ENCODE assay signal across 8 cellular contexts in the genomic region with DNA sequence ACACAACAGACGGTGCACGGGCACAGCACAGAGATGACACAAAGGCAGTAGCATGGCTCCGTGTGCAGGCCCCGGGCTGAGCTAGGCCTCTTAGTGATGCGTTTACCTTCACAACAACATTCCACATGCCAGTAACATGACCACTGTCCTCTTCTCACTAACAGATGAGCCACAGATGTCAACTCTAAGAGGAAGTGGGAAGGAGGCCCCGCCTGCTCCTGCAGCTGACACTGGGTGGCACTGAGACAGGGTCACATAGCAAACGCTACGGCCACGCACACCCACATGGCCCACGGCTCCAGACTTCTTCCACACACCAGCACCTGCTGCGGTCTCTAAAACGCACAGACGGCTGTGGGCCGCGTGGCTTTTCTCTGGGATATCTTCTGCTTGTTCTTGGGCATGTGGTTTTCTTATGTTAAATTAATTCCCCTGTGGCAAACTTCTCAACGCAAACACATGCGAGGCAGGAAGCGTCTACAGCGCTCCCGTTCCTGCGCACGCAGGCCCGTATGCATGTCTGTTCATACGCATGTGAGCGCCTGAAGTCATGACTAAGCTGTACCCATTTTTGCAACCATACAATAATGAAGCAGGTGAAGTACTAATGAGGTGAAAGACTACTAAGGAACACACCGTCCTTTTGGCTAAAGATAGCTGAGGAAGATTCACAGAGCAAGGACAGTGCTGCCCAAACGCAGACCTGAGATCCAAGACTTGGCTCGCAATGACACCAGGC. TPM values are rescaled to one million over a fixed set of nuclear protein-coding genes. Genes with fewer than 3 reads are reported as not detected.
DNase-seq lines count a peak whose midpoint lies in the region; ATAC-seq and TF ChIP-seq lines count a peak whose summit lies in the region.

No MANE protein-coding gene starts in this region.

- no peaks in the 10 kb centered on the region for H3K9me3 Mint-ChIP-seq in dendritic cell treated with granulocyte-macrophage colony-stimulating factor and Interleukin-4, amounts not matched to agents 40 ng/mL and 50 ng/mL, for 4 days

- H3K36me3 Mint-ChIP-seq in dendritic cell treated with granulocyte-macrophage colony-stimulating factor and Interleukin-4, amounts not matched to agents 40 ng/mL and 50 ng/mL, for 4 days (ENCODE audit: low read depth): peaks cover 96% of the 10 kb centered on the region

- ATAC-seq in GM19395 (IDR thresholded peaks at IDR 0.05; ENCODE audit: unreplicated experiment) (peak; percentile 68), HG03280 (IDR thresholded peaks at IDR 0.05; ENCODE audit: unreplicated experiment) (no peak)

- H3K4me2 ChIP-seq in OCI-LY7 (ENCODE audit: low read length): peak overlapping the region; percentile 26

- no peak overlapping the region for H3K27ac ChIP-seq in OCI-LY7 (ENCODE audit: low read depth, low read length, poor library complexity, severe bottlenecking)

- H4K20me1 ChIP-seq in OCI-LY7 (ENCODE audit: insufficient read depth, low read length): no peaks in the 10 kb centered on the region

- H2AFZ ChIP-seq in OCI-LY7 (ENCODE audit: low read length): peak overlapping the region; percentile 37; the same call in 1 of the 2 replicates

- H3K9me2 ChIP-seq in OCI-LY7 (ENCODE audit: insufficient read depth, low read length): no peaks in the 10 kb centered on the region

- peaks cover 25% of the 10 kb centered on the region for H3K4me1 Mint-ChIP-seq in dendritic cell treated with granulocyte-macrophage colony-stimulating factor and Interleukin-4, amounts not matched to agents 40 ng/mL and 50 ng/mL, for 4 days (ENCODE audit: low read depth)

- H3K27me3 Mint-ChIP-seq in dendritic cell treated with granulocyte-macrophage colony-stimulating factor and Interleukin-4, amounts not matched to agents 40 ng/mL and 50 ng/mL, for 4 days: no peaks in the 10 kb centered on the region

- H3K36me3 ChIP-seq in OCI-LY7 (ENCODE audit: insufficient read depth, low read length): no peaks in the 10 kb centered on the region

- H3K4me1 ChIP-seq in OCI-LY7 (ENCODE audit: insufficient read depth, low read length, poor library complexity, severe bottlenecking): peaks cover 21% of the 10 kb centered on the region

- POLR2A ChIA-PET in OCI-LY7 (lab: Charles Lee): interaction anchor here (0.6 kb wide), 3 partner anchors 27 to 256 kb away, joined by 3 to 4 read pairs (median 3); no protein-coding TSS in a partner anchor

- intact Hi-C loops in OCI-LY7 (cut with micrococcal nuclease; ENCODE audit: unreplicated experiment): no loop called here
- intact Hi-C loops in dendritic cell treated with granulocyte-macrophage colony-stimulating factor and Interleukin-4, amounts not matched to agents 40 ng/mL and 50 ng/mL, for 4 days (cut with micrococcal nuclease): no loop called here

- peak; percentile 66 for DNase-seq in AG08396 (ENCODE audit: low spot score)
- peak; percentile 61 for DNase-seq in OCI-LY7 (ENCODE audit: low spot score)
- DNase-seq in stimulated activated naive CD4-positive, alpha-beta T cell treated with Interleukin-2 at 50 U/mL for 16 hours (lab: John Stamatoyannopoulos, UW): peak; percentile 5
- DNase-seq in NCI-H1048 (lab: John Stamatoyannopoulos, UW): no peak
- no peak for DNase-seq in midbrain (lab: John Stamatoyannopoulos, UW)

- no peaks in the 10 kb centered on the region for H3K9me3 ChIP-seq in OCI-LY7 (ENCODE audit: low read length)

- CTCF ChIA-PET in OCI-LY7 (lab: Charles Lee; ENCODE audit: unreplicated experiment): interaction anchor here (0.6 kb wide), 1 partner anchor 15 kb away, joined by 3 read pairs; no protein-coding TSS in a partner anchor

- no peaks in the 10 kb centered on the region for H3K79me2 ChIP-seq in OCI-LY7 (ENCODE audit: insufficient read depth, low read depth, low read length)

- BruUV-seq in OCI-LY7 (replicated peaks; lab: Mats Ljungman, UMichigan): no TSS peak

- no peak overlapping the region for H3K4me3 ChIP-seq in OCI-LY7 (ENCODE audit: low read depth, low read length, poor library complexity, severe bottlenecking)

- no peak for TF ChIP-seq CTCF in OCI-LY7 (conservative IDR thresholded peaks at IDR 0.05; ENCODE audit: low read length)

- H3K4me3 Mint-ChIP-seq in dendritic cell treated with granulocyte-macrophage colony-stimulating factor and Interleukin-4, amounts not matched to agents 40 ng/mL and 50 ng/mL, for 4 days: no peak overlapping the region

- H3K27ac Mint-ChIP-seq in dendritic cell treated with granulocyte-macrophage colony-stimulating factor and Interleukin-4, amounts not matched to agents 40 ng/mL and 50 ng/mL, for 4 days: peak overlapping the region; percentile 48

RNA-seq across cellular contexts. Expression of gene AMN, which starts 26.8 kb away (rescaled TPM):
- 0.18 and 0.35 TPM in 2 replicates for total RNA-seq in OCI-LY7 (2014; rRNA removed; shearing (Covaris generic))
- total RNA-seq in OCI-LY7 (2022): 5.6 and 6.4 TPM in 2 replicates

Comparison
In these comparisons a context has a peak if more than half of its experiments do, and no peak if none do; other contexts are left out.
1. DNase-seq: peak in AG08396 (single experiment), OCI-LY7 (single experiment) and stimulated activated naive CD4-positive, alpha-beta T cell treated with Interleukin-2 at 50 U/mL for 16 hours (single experiment); none in NCI-H1048 (single experiment) and midbrain (single experiment).